In genomic region chr2:68000170-68000825, GRCh38 we compare ENCODE assay signal across 20 cellular contexts.
DNase-seq lines count a peak whose midpoint lies in the region; ATAC-seq and TF ChIP-seq lines count a peak whose summit lies in the region.
"Had no signal": no experiment of that assay in that cellular context is flagged by ENCODE, and none has a peak within 500 bp of the region (broad histone marks: within the 10 kb centered on the region; RNA-seq: fewer than 3 reads in every experiment).

No MANE protein-coding gene starts in this region.

- no peaks in the 10 kb centered on the region for H3K36me3 ChIP-seq in MG63
- H3K36me3 ChIP-seq in esophagus muscularis mucosa = no peaks in the 10 kb centered on the region
- no peaks in the 10 kb centered on the region for H3K36me3 ChIP-seq in osteoblast (ENCODE audit: insufficient read depth, low read length)
- no peaks in the 10 kb centered on the region for H3K36me3 ChIP-seq in neural progenitor cell
- H3K36me3 ChIP-seq: BLaER1 had no signal

- TF ChIP-seq CTCF in AG10803 (conservative IDR thresholded peaks at IDR 0.05; ENCODE audit: low read length) = no peak
- TF ChIP-seq CTCF in esophagus muscularis mucosa (IDR thresholded peaks at IDR 0.05) = no peak
- no peak for TF ChIP-seq CTCF in osteoblast (IDR thresholded peaks at IDR 0.05; ENCODE audit: extremely low read depth, low read depth, low read length)
- TF ChIP-seq CTCF in neural progenitor cell (IDR thresholded peaks at IDR 0.05) = no peak

- H3K27me3 ChIP-seq in MG63 (no peaks in the 10 kb centered on the region), esophagus muscularis mucosa (no peaks in the 10 kb centered on the region), osteoblast (ENCODE audit: insufficient read depth, low read length) (no peaks in the 10 kb centered on the region), neural progenitor cell (no peaks in the 10 kb centered on the region)
- H3K27me3 ChIP-seq: BLaER1 had no signal

- no peak overlapping the region for H3K27ac Mint-ChIP-seq in neural progenitor cell
- H3K27ac Mint-ChIP-seq: CD4-positive, alpha-beta memory T cell had no signal

- H3K4me3 ChIP-seq in AG10803 (ENCODE audit: low read length) (no peak overlapping the region), MG63 (no peak overlapping the region), esophagus muscularis mucosa (no peak overlapping the region), osteoblast (ENCODE audit: insufficient read depth, low read length) (no peak overlapping the region), neural progenitor cell (no peak overlapping the region)
- H3K4me3 ChIP-seq: BLaER1, SK-N-MC had no signal

- no peaks in the 10 kb centered on the region for H4K20me1 ChIP-seq in osteoblast (ENCODE audit: insufficient read depth, low read length)
- H4K20me1 ChIP-seq in neural progenitor cell (ENCODE audit: low read depth) = no peaks in the 10 kb centered on the region
- H4K20me1 ChIP-seq: BLaER1 had no signal

- H3F3A ChIP-seq in neural progenitor cell (ENCODE audit: low read depth) = no peaks in the 10 kb centered on the region

- 84% methylated on average over 8 of the region's 8 CpGs for WGBS in esophagus muscularis mucosa

- H2AFZ ChIP-seq in osteoblast (ENCODE audit: low read length) = peak overlapping the region; percentile 39
- no peak overlapping the region for H2AFZ ChIP-seq in neural progenitor cell (replicated peaks)

- no peak for TF ChIP-seq EP300 in esophagus muscularis mucosa (IDR thresholded peaks at IDR 0.05)

- H3K27ac ChIP-seq in esophagus muscularis mucosa (replicated peaks in 1 of 4) (no peak overlapping the region), osteoblast (ENCODE audit: low read depth, low read length) (no peak overlapping the region), neural progenitor cell (no peak overlapping the region)
- H3K27ac ChIP-seq: BLaER1, SK-N-MC had no signal

- H3K4me1 ChIP-seq in esophagus muscularis mucosa = peaks cover 0 to 11% (median 5%) of the 10 kb centered on the region in 4 donors
- H3K4me1 ChIP-seq in osteoblast (ENCODE audit: insufficient read depth, low read length) = peaks cover 27% of the 10 kb centered on the region
- no peaks in the 10 kb centered on the region for H3K4me1 ChIP-seq in neural progenitor cell
- H3K4me1 ChIP-seq: BLaER1 had no signal

- no peak overlapping the region for H3K4me2 ChIP-seq in osteoblast (ENCODE audit: insufficient read depth, low read length)
- no peak overlapping the region for H3K4me2 ChIP-seq in neural progenitor cell
- H3K4me2 ChIP-seq: BLaER1 had no signal

- peaks cover 3% of the 10 kb centered on the region; the same call in 1 of the 2 replicates for H3K9me3 ChIP-seq in MG63
- H3K9me3 ChIP-seq in esophagus muscularis mucosa = peaks cover 0 to 6% (median 2%) of the 10 kb centered on the region in 4 donors
- H3K9me3 ChIP-seq in osteoblast (ENCODE audit: low read depth, low read length) = no peaks in the 10 kb centered on the region
- H3K9me3 ChIP-seq in neural progenitor cell (ENCODE audit: low read depth) = no peaks in the 10 kb centered on the region

- H3K4me1 Mint-ChIP-seq in neural progenitor cell = no peaks in the 10 kb centered on the region
- H3K4me1 Mint-ChIP-seq: CD4-positive, alpha-beta memory T cell had no signal

- H3K4me3 Mint-ChIP-seq in neural progenitor cell = no peak overlapping the region
- H3K4me3 Mint-ChIP-seq: CD4-positive, alpha-beta memory T cell had no signal

- TF ChIP-seq POLR2A in esophagus muscularis mucosa (IDR thresholded peaks at IDR 0.05; ENCODE audit: low read depth) = no peak

- H3K27me3 Mint-ChIP-seq in neural progenitor cell (ENCODE audit: insufficient read depth, low read depth) = peaks cover 4% of the 10 kb centered on the region

- intact Hi-C loops in esophagus muscularis mucosa (cut with DNase I) = no loop called here

- no peaks in the 10 kb centered on the region for H3K79me2 ChIP-seq in osteoblast (ENCODE audit: insufficient read depth, low read length)
- no peaks in the 10 kb centered on the region for H3K79me2 ChIP-seq in neural progenitor cell (ENCODE audit: low read depth)

- H3K9ac ChIP-seq in neural progenitor cell = no peak overlapping the region
- H3K9ac ChIP-seq: BLaER1 had no signal

- peaks cover 10% of the 10 kb centered on the region for H3K9me3 Mint-ChIP-seq in neural progenitor cell

- no peaks in the 10 kb centered on the region for H3K36me3 Mint-ChIP-seq in neural progenitor cell
- H3K36me3 Mint-ChIP-seq: CD4-positive, alpha-beta memory T cell had no signal

- peak; percentile 58 for DNase-seq in AG10803 (ENCODE audit: low read depth)
- DNase-seq in MG63 = peak; percentile 79
- DNase-seq in esophagus muscularis mucosa (ENCODE audit: extremely low spot score) = peak; percentile 53
- peak; percentile 69 for DNase-seq in osteoblast (ENCODE audit: insufficient read length, low spot score, missing footprints)
- no peak for DNase-seq in neural progenitor cell (ENCODE audit: low spot score)
- no peak for DNase-seq in stimulated activated CD4-positive, alpha-beta T cell treated with anti-CD3 and anti-CD28 coated beads, Interleukin-2, amount 100 ng/mL, for 24 hours
- DNase-seq: CD4-positive, alpha-beta memory T cell; DMS153; KG1; NCI-H1436 treated with DMSO at 0.1 percent for 48 hours; NCI-H2029; NCI-H2171 treated with DMSO at 0.1 percent for 48 hours; NCI-H446; NCI-H69; NK-92 treated with Interleukin-12 subunit alpha and Interleukin-12 subunit beta, amount 100 ng/mL, for 24 hours; Right ventricle myocardium superior had no signal

- ATAC-seq in HG02973 (IDR thresholded peaks at IDR 0.05; ENCODE audit: unreplicated experiment) = no peak
- ATAC-seq: HepG2 had no signal

Comparison
In these comparisons a context has a peak if more than half of its experiments do, and no peak if none do; other contexts are left out.
1. DNase-seq: peak in AG10803 (single experiment), MG63 (single experiment), esophagus muscularis mucosa (single experiment) and osteoblast (single experiment); none in neural progenitor cell (single experiment) and stimulated activated CD4-positive, alpha-beta T cell treated with anti-CD3 and anti-CD28 coated beads, Interleukin-2, amount 100 ng/mL, for 24 hours (0 of 2).